In the genomic region with DNA sequence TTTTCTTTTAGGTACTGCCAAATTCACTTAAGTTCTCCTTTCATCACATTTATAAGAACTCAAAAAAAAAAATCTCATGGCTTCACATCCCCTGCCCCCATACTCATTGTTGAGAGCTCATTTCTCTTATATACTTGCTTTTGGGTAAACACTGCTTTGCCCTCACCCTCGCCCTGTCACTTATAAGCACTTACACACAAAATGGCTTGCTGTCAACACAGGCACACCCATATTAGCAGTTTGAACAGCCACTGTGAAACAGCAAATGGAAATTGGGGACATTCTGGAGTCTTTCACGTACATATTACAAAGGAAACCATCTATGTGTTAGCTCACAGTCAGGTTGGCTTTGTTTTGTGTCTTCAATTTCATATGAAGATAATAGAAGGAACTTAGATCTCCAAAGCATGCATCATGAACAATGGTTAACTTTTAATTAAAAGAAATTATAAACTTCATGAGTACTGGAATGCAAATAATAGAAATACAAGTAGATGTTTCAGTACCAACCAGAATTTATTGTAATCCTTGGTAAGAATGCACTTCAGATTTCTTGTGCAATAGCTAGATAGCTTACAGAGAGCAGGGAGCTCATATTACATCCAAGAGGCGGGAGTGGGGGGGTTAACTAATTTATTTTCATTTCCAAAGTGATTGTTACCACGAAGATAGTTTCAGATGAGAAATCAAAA, we compare ENCODE assay signal across 17 cellular contexts.
"Had no signal": no experiment of that assay in that cellular context is flagged by ENCODE, and none has a peak within 500 bp of the region (broad histone marks: within the 10 kb centered on the region; RNA-seq: fewer than 3 reads in every experiment).

No MANE protein-coding gene starts in this region.

- H3K27ac ChIP-seq: gastroesophageal sphincter, spleen, suprapubic skin had no signal

- H3K27me3 ChIP-seq: gastroesophageal sphincter, spleen, suprapubic skin had no signal

- H3K27me3 Mint-ChIP-seq: activated B cell treated with CpG ODN at 0.5 μM for 24 hours; activated CD8-positive, alpha-beta T cell treated with anti-CD3 and anti-CD28 coated beads for 36 hours; activated naive CD8-positive, alpha-beta T cell treated with anti-CD3 and anti-CD28 coated beads for 36 hours; brain; stimulated activated naive CD8-positive, alpha-beta T cell treated with anti-CD3 and anti-CD28 coated beads, Interleukin-15, Interleukin-2, amounts not matched to agents 100 ng/mL and 50 ng/mL, for 24 hours; type B pancreatic cell had no signal

- H3K9me3 Mint-ChIP-seq: brain, mesothelial cell of epicardium, nephron progenitor cell, type B pancreatic cell had no signal

- H3K36me3 ChIP-seq: gastroesophageal sphincter, spleen, suprapubic skin had no signal

- H3K36me3 Mint-ChIP-seq: activated naive CD8-positive, alpha-beta T cell treated with anti-CD3 and anti-CD28 coated beads for 36 hours; brain; mesothelial cell of epicardium; type B pancreatic cell had no signal

- H3K9me3 ChIP-seq: gastroesophageal sphincter, spleen, suprapubic skin had no signal

- H3K4me1 ChIP-seq: gastroesophageal sphincter, suprapubic skin had no signal

- H3K27ac Mint-ChIP-seq: activated B cell treated with CpG ODN at 0.5 μM for 24 hours; activated CD8-positive, alpha-beta T cell treated with anti-CD3 and anti-CD28 coated beads for 36 hours; activated naive CD8-positive, alpha-beta T cell treated with anti-CD3 and anti-CD28 coated beads for 36 hours; activated T-cell treated with anti-CD3 and anti-CD28 coated beads, Interleukin-2, amount 50 U/mL, for 72 hours; brain; mesothelial cell of epicardium; nephron progenitor cell; stimulated activated naive CD8-positive, alpha-beta T cell treated with anti-CD3 and anti-CD28 coated beads, Interleukin-15, Interleukin-2, amounts not matched to agents 100 ng/mL and 50 ng/mL, for 24 hours; type B pancreatic cell had no signal

- H3K4me1 Mint-ChIP-seq: activated B cell treated with CpG ODN at 0.5 μM for 24 hours; activated naive CD8-positive, alpha-beta T cell treated with anti-CD3 and anti-CD28 coated beads for 36 hours; brain had no signal

- DNase-seq: activated B cell treated with CpG ODN at 0.5 μM for 24 hours; activated CD4-positive, alpha-beta T cell treated with anti-CD3 and anti-CD28 coated beads for 48 hours; activated CD8-positive, alpha-beta memory T cell treated with anti-CD3 and anti-CD28 coated beads, Interleukin-2, amount 50 U/mL, for 48 hours; activated CD8-positive, alpha-beta T cell treated with anti-CD3 and anti-CD28 coated beads for 36 hours; activated naive CD8-positive, alpha-beta T cell treated with anti-CD3 and anti-CD28 coated beads for 36 hours; activated T-cell treated with anti-CD3 and anti-CD28 coated beads, Interleukin-2, amount 50 U/mL, for 72 hours; cerebellar nuclear complex; dermis blood vessel endothelial cell; nephron progenitor cell; spleen; T-helper 2 cell had no signal

- H3K4me3 Mint-ChIP-seq: activated B cell treated with CpG ODN at 0.5 μM for 24 hours; activated CD8-positive, alpha-beta T cell treated with anti-CD3 and anti-CD28 coated beads for 36 hours; activated naive CD8-positive, alpha-beta T cell treated with anti-CD3 and anti-CD28 coated beads for 36 hours; activated T-cell treated with anti-CD3 and anti-CD28 coated beads, Interleukin-2, amount 50 U/mL, for 72 hours; brain; mesothelial cell of epicardium; nephron progenitor cell; stimulated activated naive CD8-positive, alpha-beta T cell treated with anti-CD3 and anti-CD28 coated beads, Interleukin-15, Interleukin-2, amounts not matched to agents 100 ng/mL and 50 ng/mL, for 24 hours; type B pancreatic cell had no signal

- H3K4me3 ChIP-seq: gastroesophageal sphincter, spleen, suprapubic skin had no signal
